Comparison of ENCODE assay signal across 9 cellular contexts in genomic region chr17:27569257-27569722, GRCh38.
A peak's percentile ranks its signal among the peaks of the same experiment; 100 is the strongest.
DNase-seq lines count a peak whose midpoint lies in the region; ATAC-seq and TF ChIP-seq lines count a peak whose summit lies in the region.
"Had no signal": no experiment of that assay in that cellular context is flagged by ENCODE, and none has a peak within 500 bp of the region (broad histone marks: within the 10 kb centered on the region; RNA-seq: fewer than 3 reads in every experiment).

No MANE protein-coding gene starts in this region.

- H3K9ac ChIP-seq in SK-N-MC (ENCODE audit: insufficient read length) (no peak overlapping the region), liver (ENCODE audit: low read depth in 1 of 2, low read length in 2 of 2) (no peak overlapping the region)

- DNase-seq in CD14-positive monocyte (ENCODE audit: low spot score): no peak
- no peak for DNase-seq in SK-N-MC (ENCODE audit: low read depth, low spot score)
- no peak for DNase-seq in ascending aorta (ENCODE audit: low spot score in 2 of 2)
- no peak for DNase-seq in stimulated activated naive B cell treated with anti-CD40 and anti-IgM and Interleukin-4, amounts not matched to agents 10 μg/mL and 1 μg/mL and 100 μg/mL, for 72 hours
- DNase-seq in prostate gland (ENCODE audit: low spot score): no peak
- DNase-seq in NCI-H128 (lab: John Stamatoyannopoulos, UW; ENCODE audit: unreplicated experiment): no peak

- no peak overlapping the region for H3K4me3 Mint-ChIP-seq in CD14-positive monocyte
- no peak overlapping the region for H3K4me3 Mint-ChIP-seq in stimulated activated naive B cell treated with anti-CD40 and anti-IgM and Interleukin-4, amounts not matched to agents 10 μg/mL and 1 μg/mL and 100 μg/mL, for 72 hours

- H3K4me1 Mint-ChIP-seq in CD14-positive monocyte: peaks cover 40% of the 10 kb centered on the region
- H3K4me1 Mint-ChIP-seq in stimulated activated naive B cell treated with anti-CD40 and anti-IgM and Interleukin-4, amounts not matched to agents 10 μg/mL and 1 μg/mL and 100 μg/mL, for 72 hours: peaks cover 21 to 37% of the 10 kb centered on the region in 2 donors

- H3K9me3 ChIP-seq in SK-N-MC (ENCODE audit: low read depth, low read length): no peaks in the 10 kb centered on the region
- no peaks in the 10 kb centered on the region for H3K9me3 ChIP-seq in ascending aorta
- no peaks in the 10 kb centered on the region for H3K9me3 ChIP-seq in liver (ENCODE audit: control insufficient read depth in 4 of 4, low read length in 3 of 4)
- no peaks in the 10 kb centered on the region for H3K9me3 ChIP-seq in prostate gland

- no peak for TF ChIP-seq POLR2A in prostate gland (IDR thresholded peaks at IDR 0.05)

- H3K4me3 ChIP-seq in SK-N-MC (no peak overlapping the region), ascending aorta (no peak overlapping the region), liver (ENCODE audit: low read depth in 1 of 3, low read length in 3 of 3) (no peak overlapping the region), prostate gland (no peak overlapping the region)
- H3K4me3 ChIP-seq: lung had no signal

- H3K4me1 ChIP-seq in ascending aorta (no peaks in the 10 kb centered on the region), liver (ENCODE audit: control insufficient read depth in 4 of 4, insufficient read depth in 4 of 4, low read length in 3 of 4) (no peaks in the 10 kb centered on the region), prostate gland (replicated peaks) (no peaks in the 10 kb centered on the region)

- intact Hi-C loops in CD14-positive monocyte (cut with micrococcal nuclease): no loop called here
- intact Hi-C loops in ascending aorta (cut with DNase I): no loop called here
- intact Hi-C loops in prostate gland (cut with DNase I): no loop called here

- H3K36me3 ChIP-seq in SK-N-MC (ENCODE audit: insufficient read depth, low read length) (peaks cover 4% of the 10 kb centered on the region; the same call in 1 of the 2 replicates), ascending aorta (no peaks in the 10 kb centered on the region), liver (ENCODE audit: control insufficient read depth in 4 of 4, insufficient read depth in 3 of 4, low read depth in 1 of 4, low read length in 3 of 4) (no peaks in the 10 kb centered on the region), prostate gland (no peaks in the 10 kb centered on the region)

- TF ChIP-seq CTCF in CD14-positive monocyte (IDR thresholded peaks at IDR 0.05) (peak; percentile 49), ascending aorta (IDR thresholded peaks at IDR 0.05) (peak in 2 of 3 experiments; percentile 26 to 39), liver (IDR thresholded peaks at IDR 0.05; ENCODE audit: low read depth, low read length, missing input control) (peak; percentile 31), prostate gland (IDR thresholded peaks at IDR 0.05) (peak in 1 of 4 experiments; percentile 43)

- peaks cover 0 to 3% (median 0%) of the 10 kb centered on the region in 3 donors for H3K27me3 Mint-ChIP-seq in CD14-positive monocyte (ENCODE audit: low read depth in 3 of 3)
- H3K27me3 Mint-ChIP-seq in stimulated activated naive B cell treated with anti-CD40 and anti-IgM and Interleukin-4, amounts not matched to agents 10 μg/mL and 1 μg/mL and 100 μg/mL, for 72 hours: no peaks in the 10 kb centered on the region

- 90% methylated on average over 6 of the region's 6 CpGs for WGBS in liver
- 75% methylated on average over 6 of the region's 6 CpGs for WGBS in prostate gland

- peak; percentile 61 for ATAC-seq in GM21360 (IDR thresholded peaks at IDR 0.05; ENCODE audit: unreplicated experiment)
- peak; percentile 78 to 86 for ATAC-seq in stimulated activated naive B cell treated with anti-CD40 and anti-IgM and Interleukin-4, amounts not matched to agents 10 μg/mL and 1 μg/mL and 100 μg/mL, for 72 hours (replicated peaks)

- H3K27me3 ChIP-seq in ascending aorta (no peaks in the 10 kb centered on the region), liver (ENCODE audit: control insufficient read depth in 4 of 4, insufficient read depth in 4 of 4, low read length in 3 of 4) (no peaks in the 10 kb centered on the region), prostate gland (replicated peaks; ENCODE audit: insufficient read depth) (no peaks in the 10 kb centered on the region)

- peaks cover 28 to 46% of the 10 kb centered on the region in 2 donors for H3K36me3 Mint-ChIP-seq in CD14-positive monocyte
- peaks cover 2 to 6% of the 10 kb centered on the region in 2 donors for H3K36me3 Mint-ChIP-seq in stimulated activated naive B cell treated with anti-CD40 and anti-IgM and Interleukin-4, amounts not matched to agents 10 μg/mL and 1 μg/mL and 100 μg/mL, for 72 hours

- peak; percentile 11 to 45 for TF ChIP-seq RAD21 in liver (IDR thresholded peaks at IDR 0.05)

- H3K9me3 Mint-ChIP-seq in CD14-positive monocyte: no peaks in the 10 kb centered on the region
- peaks cover 0 to 1% of the 10 kb centered on the region in 2 donors for H3K9me3 Mint-ChIP-seq in stimulated activated naive B cell treated with anti-CD40 and anti-IgM and Interleukin-4, amounts not matched to agents 10 μg/mL and 1 μg/mL and 100 μg/mL, for 72 hours

- H3K27ac ChIP-seq in SK-N-MC (peak overlapping the region; percentile 6), ascending aorta (no peak overlapping the region), liver (ENCODE audit: low read depth in 1 of 2, low read length in 2 of 2) (no peak overlapping the region), prostate gland (no peak overlapping the region)

- H3K27ac Mint-ChIP-seq in CD14-positive monocyte: peak overlapping the region in 2 of 7 donors; percentile 3 to 77
- H3K27ac Mint-ChIP-seq in stimulated activated naive B cell treated with anti-CD40 and anti-IgM and Interleukin-4, amounts not matched to agents 10 μg/mL and 1 μg/mL and 100 μg/mL, for 72 hours: no peak overlapping the region

TF ChIP-seq in liver, 16 proteins besides CTCF, POLR2A, EP300 and RAD21:
- TF ChIP-seq SP1 (IDR thresholded peaks at IDR 0.05): no peak
- no peak for TF ChIP-seq REST (IDR thresholded peaks at IDR 0.05)
- no peak for TF ChIP-seq YY1 (IDR thresholded peaks at IDR 0.05)
- TF ChIP-seq MAX (IDR thresholded peaks at IDR 0.05): no peak
- TF ChIP-seq JUND (IDR thresholded peaks at IDR 0.05): no peak
- TF ChIP-seq ZBTB33 (IDR thresholded peaks at IDR 0.05): no peak
- no peak for TF ChIP-seq GABPA (IDR thresholded peaks at IDR 0.05 in 1 of 2, conservative IDR thresholded peaks at IDR 0.05 in 1 of 2)
- no peak for TF ChIP-seq FOXA2 (IDR thresholded peaks at IDR 0.05)
- TF ChIP-seq HNF4A (conservative IDR thresholded peaks at IDR 0.05): no peak
- no peak for TF ChIP-seq ATF3 (IDR thresholded peaks at IDR 0.05)
- no peak for TF ChIP-seq FOXA1 (IDR thresholded peaks at IDR 0.05)
- TF ChIP-seq NR2F2 (IDR thresholded peaks at IDR 0.05): no peak
- TF ChIP-seq HNF4G (IDR thresholded peaks at IDR 0.05): no peak
- TF ChIP-seq RXRA (IDR thresholded peaks at IDR 0.05): no peak
- no peak for TF ChIP-seq TAF1 (conservative IDR thresholded peaks at IDR 0.05)
